Comparison of ENCODE assay signal across 10 cellular contexts in the genomic region with DNA sequence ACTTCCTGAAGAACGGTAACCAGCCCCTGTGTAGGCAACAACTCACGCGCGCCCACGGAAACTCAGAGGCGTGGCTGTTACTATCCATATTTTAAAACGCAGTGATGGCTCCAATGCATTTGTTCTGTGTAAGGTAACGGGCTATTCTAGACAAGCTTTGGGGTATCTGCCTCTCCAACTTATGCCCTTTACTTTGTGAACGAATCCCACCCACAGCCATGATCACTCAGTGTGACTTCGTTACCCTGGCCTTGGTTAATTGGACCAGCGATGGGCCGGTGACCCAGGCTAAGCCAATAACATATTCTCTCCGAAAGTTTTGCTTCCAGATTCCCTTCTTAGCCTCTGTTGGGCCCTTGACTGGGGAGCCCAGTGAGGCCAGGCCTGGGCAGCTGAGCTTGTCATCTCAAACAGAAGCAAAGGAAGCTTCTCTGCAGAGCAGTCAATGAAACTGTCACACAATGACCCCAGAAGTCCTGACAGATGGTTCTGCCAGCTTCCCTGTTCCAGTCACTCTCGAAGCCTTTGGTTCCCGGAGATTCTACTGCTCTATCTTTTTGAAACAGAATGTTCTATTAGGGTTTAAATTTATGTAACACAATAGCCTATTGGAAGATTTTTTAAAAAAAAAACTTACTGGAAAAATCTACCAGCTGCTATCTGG. TPM values are rescaled to one million over a fixed set of nuclear protein-coding genes. Genes with fewer than 3 reads are reported as not detected.
DNase-seq lines count a peak whose midpoint lies in the region; ATAC-seq and TF ChIP-seq lines count a peak whose summit lies in the region.
"Had no signal": no experiment of that assay in that cellular context is flagged by ENCODE, and none has a peak within 500 bp of the region (broad histone marks: within the 10 kb centered on the region; RNA-seq: fewer than 3 reads in every experiment).

No MANE protein-coding gene starts in this region.

- no peaks in the 10 kb centered on the region for H3K9me3 Mint-ChIP-seq in activated T-helper 1 cell treated with anti-CD3 and anti-CD28 coated beads, Interleukin-12 subunit alpha, Interleukin-12 subunit beta, Interleukin-2, Interleukin-4 antibody, amounts not matched to agents 30 ng/mL and 10 ng/mL and 1 ng/mL, durations not matched to agents 14 hours and 24 hours and 36 hours
- H3K9me3 Mint-ChIP-seq: activated naive CD8-positive, alpha-beta T cell treated with anti-CD3 and anti-CD28 coated beads, Interleukin-2, amount 50 U/mL, for 24 hours had no signal

- peak overlapping the region; percentile 82 for H2AFZ ChIP-seq in parathyroid adenoma

- H4K20me1 ChIP-seq in BLaER1 treated with 17β-estradiol and CSF1 and Interleukin-3, amounts not matched to agents 10 nM and 100 nM = no peaks in the 10 kb centered on the region

- TF ChIP-seq POLR2A in heart left ventricle (IDR thresholded peaks at IDR 0.05) (no peak), GM18505 (IDR thresholded peaks at IDR 0.05; ENCODE audit: borderline replicate concordance, extremely low read depth, insufficient read depth, insufficient read length) (no peak)

- WGBS in heart left ventricle, 4 donors = 67 to 81% (median 73%) methylated on average over 15 of the region's 15 CpGs

- no peaks in the 10 kb centered on the region for H3K27me3 Mint-ChIP-seq in activated T-helper 1 cell treated with anti-CD3 and anti-CD28 coated beads, Interleukin-12 subunit alpha, Interleukin-12 subunit beta, Interleukin-2, Interleukin-4 antibody, amounts not matched to agents 30 ng/mL and 10 ng/mL and 1 ng/mL, durations not matched to agents 14 hours and 24 hours and 36 hours (ENCODE audit: insufficient read depth)
- H3K27me3 Mint-ChIP-seq: activated naive CD8-positive, alpha-beta T cell treated with anti-CD3 and anti-CD28 coated beads, Interleukin-2, amount 50 U/mL, for 24 hours had no signal

- no peaks in the 10 kb centered on the region for H3K36me3 Mint-ChIP-seq in activated T-helper 1 cell treated with anti-CD3 and anti-CD28 coated beads, Interleukin-12 subunit alpha, Interleukin-12 subunit beta, Interleukin-2, Interleukin-4 antibody, amounts not matched to agents 30 ng/mL and 10 ng/mL and 1 ng/mL, durations not matched to agents 14 hours and 24 hours and 36 hours (ENCODE audit: low read depth)

- H3K27ac Mint-ChIP-seq in activated T-helper 1 cell treated with anti-CD3 and anti-CD28 coated beads, Interleukin-12 subunit alpha, Interleukin-12 subunit beta, Interleukin-2, Interleukin-4 antibody, amounts not matched to agents 30 ng/mL and 10 ng/mL and 1 ng/mL, durations not matched to agents 14 hours and 24 hours and 36 hours = no peak overlapping the region
- H3K27ac Mint-ChIP-seq: activated naive CD8-positive, alpha-beta T cell treated with anti-CD3 and anti-CD28 coated beads, Interleukin-2, amount 50 U/mL, for 24 hours had no signal

- H3K79me2 ChIP-seq in parathyroid adenoma = no peaks in the 10 kb centered on the region

- intact Hi-C loops in heart left ventricle (cut with DNase I) = loop anchor here in 1 of 10 donors (2.0 kb wide), 1 partner anchor 30 kb away; the partner anchor contains the start of gene ROCK2
- intact Hi-C loops in activated T-helper 1 cell treated with anti-CD3 and anti-CD28 coated beads, Interleukin-12 subunit alpha, Interleukin-12 subunit beta, Interleukin-2, Interleukin-4 antibody, amounts not matched to agents 30 ng/mL and 10 ng/mL and 1 ng/mL, durations not matched to agents 14 hours and 24 hours and 36 hours (cut with micrococcal nuclease) = no loop called here

- DNase-seq in heart left ventricle (no peak), middle frontal gyrus (ENCODE audit: extremely low spot score, low spot score) (no peak), inferior parietal cortex (ENCODE audit: extremely low spot score) (no peak)
- DNase-seq in activated T-helper 1 cell treated with anti-CD3 and anti-CD28 coated beads, Interleukin-12 subunit alpha, Interleukin-12 subunit beta, Interleukin-2, Interleukin-4 antibody, amounts not matched to agents 30 ng/mL and 10 ng/mL and 1 ng/mL, durations not matched to agents 14 hours and 24 hours and 36 hours (ENCODE audit: low spot score) = no peak
- DNase-seq: activated CD4-positive, CD25-positive, alpha-beta regulatory T cell; activated naive CD8-positive, alpha-beta T cell treated with anti-CD3 and anti-CD28 coated beads, Interleukin-2, amount 50 U/mL, for 24 hours had no signal

- peak overlapping the region; percentile 67 to 78 (median 76); a peak in 20 of 22 replicates for H3K9ac ChIP-seq in BLaER1 treated with 17β-estradiol and CSF1 and Interleukin-3, amounts not matched to agents 10 nM and 100 nM
- H3K9ac ChIP-seq in parathyroid adenoma = no peak overlapping the region

- peak overlapping the region; percentile 82 to 94 (median 87) for H3K4me2 ChIP-seq in BLaER1 treated with 17β-estradiol and CSF1 and Interleukin-3, amounts not matched to agents 10 nM and 100 nM
- no peak overlapping the region for H3K4me2 ChIP-seq in parathyroid adenoma (ENCODE audit: low read length)

- TF ChIP-seq CTCF in VCaP (conservative IDR thresholded peaks at IDR 0.05) (no peak), heart left ventricle (IDR thresholded peaks at IDR 0.05) (no peak), parathyroid adenoma (IDR thresholded peaks at IDR 0.05) (no peak)

- no peak overlapping the region for H3K4me3 Mint-ChIP-seq in activated T-helper 1 cell treated with anti-CD3 and anti-CD28 coated beads, Interleukin-12 subunit alpha, Interleukin-12 subunit beta, Interleukin-2, Interleukin-4 antibody, amounts not matched to agents 30 ng/mL and 10 ng/mL and 1 ng/mL, durations not matched to agents 14 hours and 24 hours and 36 hours
- H3K4me3 Mint-ChIP-seq: activated naive CD8-positive, alpha-beta T cell treated with anti-CD3 and anti-CD28 coated beads, Interleukin-2, amount 50 U/mL, for 24 hours had no signal

- H3K27me3 ChIP-seq in BLaER1 treated with 17β-estradiol and CSF1 and Interleukin-3, amounts not matched to agents 10 nM and 100 nM = no peaks in the 10 kb centered on the region
- H3K27me3 ChIP-seq in heart left ventricle = no peaks in the 10 kb centered on the region
- H3K27me3 ChIP-seq in parathyroid adenoma (ENCODE audit: control insufficient read depth, insufficient read depth, low read length) = no peaks in the 10 kb centered on the region

- peak in 1 of 4 donors; percentile 20 for ATAC-seq in heart left ventricle
- ATAC-seq in GM18505 (IDR thresholded peaks at IDR 0.05; ENCODE audit: unreplicated experiment) = no peak
- ATAC-seq: activated naive CD8-positive, alpha-beta T cell treated with anti-CD3 and anti-CD28 coated beads, Interleukin-2, amount 50 U/mL, for 24 hours had no signal

- peaks cover 42 to 89% (median 76%) of the 10 kb centered on the region in 10 experiments for H3K4me1 ChIP-seq in BLaER1 treated with 17β-estradiol and CSF1 and Interleukin-3, amounts not matched to agents 10 nM and 100 nM
- peaks cover 4 to 35% (median 16%) of the 10 kb centered on the region in 12 donors for H3K4me1 ChIP-seq in heart left ventricle
- H3K4me1 ChIP-seq in parathyroid adenoma = peaks cover 9% of the 10 kb centered on the region

- no peaks in the 10 kb centered on the region for H3K4me1 Mint-ChIP-seq in activated T-helper 1 cell treated with anti-CD3 and anti-CD28 coated beads, Interleukin-12 subunit alpha, Interleukin-12 subunit beta, Interleukin-2, Interleukin-4 antibody, amounts not matched to agents 30 ng/mL and 10 ng/mL and 1 ng/mL, durations not matched to agents 14 hours and 24 hours and 36 hours (ENCODE audit: low read depth)
- H3K4me1 Mint-ChIP-seq: activated naive CD8-positive, alpha-beta T cell treated with anti-CD3 and anti-CD28 coated beads, Interleukin-2, amount 50 U/mL, for 24 hours had no signal

- peak overlapping the region; percentile 58 to 87 (median 81); a peak in 21 of 22 replicates for H3K27ac ChIP-seq in BLaER1 treated with 17β-estradiol and CSF1 and Interleukin-3, amounts not matched to agents 10 nM and 100 nM
- H3K27ac ChIP-seq in VCaP (peak overlapping the region; percentile 59), heart left ventricle (peak overlapping the region; percentile 40 to 93 (median 76)), parathyroid adenoma (peak overlapping the region; percentile 63)

- peaks cover 4 to 17% (median 13%) of the 10 kb centered on the region in 11 experiments; a peak in 12 of 22 replicates for H3K9me3 ChIP-seq in BLaER1 treated with 17β-estradiol and CSF1 and Interleukin-3, amounts not matched to agents 10 nM and 100 nM (replicated peaks in 1 of 11)
- H3K9me3 ChIP-seq in heart left ventricle (no peaks in the 10 kb centered on the region), parathyroid adenoma (ENCODE audit: control insufficient read depth, low read length) (no peaks in the 10 kb centered on the region)

- H3K36me3 ChIP-seq in BLaER1 treated with 17β-estradiol and CSF1 and Interleukin-3, amounts not matched to agents 10 nM and 100 nM = no peaks in the 10 kb centered on the region
- H3K36me3 ChIP-seq in heart left ventricle (no peaks in the 10 kb centered on the region), parathyroid adenoma (ENCODE audit: control insufficient read depth, insufficient read depth, low read length) (no peaks in the 10 kb centered on the region)

- H3K4me3 ChIP-seq in BLaER1 treated with 17β-estradiol and CSF1 and Interleukin-3, amounts not matched to agents 10 nM and 100 nM = peak overlapping the region in 9 of 10 experiments; percentile 28 to 57 (median 44); a peak in 9 of 20 replicates
- H3K4me3 ChIP-seq in heart left ventricle (peak overlapping the region in 1 of 12 donors; percentile 11), parathyroid adenoma (ENCODE audit: low read depth, low read length) (no peak overlapping the region)

RNA-seq across cellular contexts. Expression of gene ROCK2, which starts 30.7 kb away (rescaled TPM):
- 10 to 100 TPM; 25.3 to 44.3 (median 39.0) TPM for total RNA-seq in heart left ventricle
- polyA plus RNA-seq in heart left ventricle = 10 to 100 TPM in 1 of 2 donors, 1 to 10 TPM in 1; 6.1 to 14.3 TPM
- total RNA-seq in activated T-helper 1 cell treated with anti-CD3 and anti-CD28 coated beads, Interleukin-12 subunit alpha, Interleukin-12 subunit beta, Interleukin-2, Interleukin-4 antibody, amounts not matched to agents 30 ng/mL and 10 ng/mL and 1 ng/mL, durations not matched to agents 14 hours and 24 hours and 36 hours = 20.5 and 21.7 TPM in 2 replicates
